Comparison of ENCODE assay signal across 1 cellular context in the genomic region with DNA sequence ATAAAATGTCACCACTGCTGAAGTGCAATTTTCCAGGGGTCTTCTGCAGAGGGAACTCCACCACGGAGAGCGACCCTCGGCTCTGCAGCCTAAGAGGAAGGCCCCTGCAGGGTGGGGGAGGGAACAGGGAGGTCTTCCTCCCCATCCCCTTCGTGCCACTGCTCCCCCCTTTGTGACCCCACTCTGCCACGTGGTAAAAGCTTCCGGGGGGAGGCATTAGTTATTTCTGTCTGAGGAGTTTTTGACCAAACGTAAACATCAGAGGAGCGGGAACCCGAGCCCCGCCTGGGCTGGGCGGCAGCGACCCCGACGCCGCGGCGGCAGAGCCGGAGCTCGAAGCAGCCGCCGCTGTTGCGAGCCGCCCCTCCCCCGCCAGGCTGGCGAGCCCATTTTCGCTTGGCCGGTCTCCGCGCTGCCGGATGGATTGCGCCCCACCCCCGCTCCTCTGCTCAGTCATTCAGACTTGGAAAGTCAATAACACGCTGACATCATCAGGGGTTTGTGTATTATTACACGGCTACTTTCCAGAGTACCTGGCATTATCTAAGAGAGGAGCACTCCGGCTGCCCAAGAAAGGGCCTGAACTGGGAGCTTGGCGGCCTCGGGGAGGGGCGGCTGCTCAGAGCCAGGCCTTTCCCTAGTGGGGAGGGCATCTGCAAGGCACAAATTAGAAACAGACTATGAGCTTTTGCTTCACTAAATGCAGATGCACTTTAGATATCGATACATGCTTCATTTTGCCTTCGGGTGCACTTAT.
TF ChIP-seq lines count a peak whose summit lies in the region.

No MANE protein-coding gene starts in this region.

TF ChIP-seq in HepG2, 621 proteins besides CTCF, POLR2A, EP300 and RAD21 (continued from another document and continues in another):
- TF ChIP-seq, protein P1, sequence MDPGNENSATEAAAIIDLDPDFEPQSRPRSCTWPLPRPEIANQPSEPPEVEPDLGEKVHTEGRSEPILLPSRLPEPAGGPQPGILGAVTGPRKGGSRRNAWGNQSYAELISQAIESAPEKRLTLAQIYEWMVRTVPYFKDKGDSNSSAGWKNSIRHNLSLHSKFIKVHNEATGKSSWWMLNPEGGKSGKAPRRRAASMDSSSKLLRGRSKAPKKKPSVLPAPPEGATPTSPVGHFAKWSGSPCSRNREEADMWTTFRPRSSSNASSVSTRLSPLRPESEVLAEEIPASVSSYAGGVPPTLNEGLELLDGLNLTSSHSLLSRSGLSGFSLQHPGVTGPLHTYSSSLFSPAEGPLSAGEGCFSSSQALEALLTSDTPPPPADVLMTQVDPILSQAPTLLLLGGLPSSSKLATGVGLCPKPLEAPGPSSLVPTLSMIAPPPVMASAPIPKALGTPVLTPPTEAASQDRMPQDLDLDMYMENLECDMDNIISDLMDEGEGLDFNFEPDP (CRISPR knock-in tag; conservative IDR thresholded peaks at IDR 0.05), result no peak
- peak; percentile 98 for TF ChIP-seq ZMYM4 (CRISPR knock-in tag; IDR thresholded peaks at IDR 0.05)
- peak; percentile 73; the same call in 1 of the 2 replicates for TF ChIP-seq ZNF460 (CRISPR knock-in tag; IDR thresholded peaks at IDR 0.05; ENCODE audit: borderline replicate concordance)
- no peak; the same call in 1 of the 2 replicates for TF ChIP-seq NAIF1 (CRISPR knock-in tag; IDR thresholded peaks at IDR 0.05; ENCODE audit: borderline replicate concordance)
- TF ChIP-seq CBX5 (CRISPR knock-in tag; IDR thresholded peaks at IDR 0.05; ENCODE audit: borderline replicate concordance), result peak; percentile 99; the same call in 1 of the 2 replicates
- TF ChIP-seq ZNF709 (CRISPR knock-in tag; IDR thresholded peaks at IDR 0.05), result peak; percentile 60; the same call in 1 of the 2 replicates
- TF ChIP-seq HOMEZ (CRISPR knock-in tag; IDR thresholded peaks at IDR 0.05; ENCODE audit: low read depth), result peak; percentile 83; the same call in 1 of the 2 replicates
- peak; percentile 60; the same call in 1 of the 2 replicates for TF ChIP-seq ZNF446 (CRISPR knock-in tag; IDR thresholded peaks at IDR 0.05)
- TF ChIP-seq ZNF598 (CRISPR knock-in tag; IDR thresholded peaks at IDR 0.05; ENCODE audit: borderline replicate concordance), result no peak
- TF ChIP-seq NFE2L2 (IDR thresholded peaks at IDR 0.05; ENCODE audit: low read length), result peak; percentile 91
- peak; percentile 76; the same call in 1 of the 2 replicates for TF ChIP-seq ZNF280B (CRISPR knock-in tag; IDR thresholded peaks at IDR 0.05; ENCODE audit: borderline replicate concordance)
- peak; percentile 96 for TF ChIP-seq IKZF5 (CRISPR knock-in tag; IDR thresholded peaks at IDR 0.05)
- peak; percentile 88 for TF ChIP-seq NFE2 (CRISPR knock-in tag; IDR thresholded peaks at IDR 0.05)
- no peak for TF ChIP-seq SCMH1 (CRISPR knock-in tag; IDR thresholded peaks at IDR 0.05; ENCODE audit: borderline replicate concordance)
- peak; percentile 97 for TF ChIP-seq BCL6 (CRISPR knock-in tag; IDR thresholded peaks at IDR 0.05)
- TF ChIP-seq JUN (CRISPR knock-in tag; IDR thresholded peaks at IDR 0.05), result peak; percentile 100
- TF ChIP-seq E2F2 (CRISPR knock-in tag; IDR thresholded peaks at IDR 0.05; ENCODE audit: borderline replicate concordance), result no peak
- TF ChIP-seq NFRKB (IDR thresholded peaks at IDR 0.05), result no peak
- TF ChIP-seq JUND (CRISPR knock-in tag; IDR thresholded peaks at IDR 0.05), result peak; percentile 98
- TF ChIP-seq NR2C2 (CRISPR knock-in tag; IDR thresholded peaks at IDR 0.05; ENCODE audit: borderline replicate concordance), result peak; percentile 89
- no peak; the same call in 1 of the 2 replicates for TF ChIP-seq ZNF790 (CRISPR knock-in tag; IDR thresholded peaks at IDR 0.05; ENCODE audit: borderline replicate concordance)
- TF ChIP-seq ZKSCAN5 (CRISPR knock-in tag; IDR thresholded peaks at IDR 0.05), result no peak
- no peak for TF ChIP-seq ZBTB4 (CRISPR knock-in tag; IDR thresholded peaks at IDR 0.05; ENCODE audit: borderline replicate concordance)
- TF ChIP-seq, protein P2, sequence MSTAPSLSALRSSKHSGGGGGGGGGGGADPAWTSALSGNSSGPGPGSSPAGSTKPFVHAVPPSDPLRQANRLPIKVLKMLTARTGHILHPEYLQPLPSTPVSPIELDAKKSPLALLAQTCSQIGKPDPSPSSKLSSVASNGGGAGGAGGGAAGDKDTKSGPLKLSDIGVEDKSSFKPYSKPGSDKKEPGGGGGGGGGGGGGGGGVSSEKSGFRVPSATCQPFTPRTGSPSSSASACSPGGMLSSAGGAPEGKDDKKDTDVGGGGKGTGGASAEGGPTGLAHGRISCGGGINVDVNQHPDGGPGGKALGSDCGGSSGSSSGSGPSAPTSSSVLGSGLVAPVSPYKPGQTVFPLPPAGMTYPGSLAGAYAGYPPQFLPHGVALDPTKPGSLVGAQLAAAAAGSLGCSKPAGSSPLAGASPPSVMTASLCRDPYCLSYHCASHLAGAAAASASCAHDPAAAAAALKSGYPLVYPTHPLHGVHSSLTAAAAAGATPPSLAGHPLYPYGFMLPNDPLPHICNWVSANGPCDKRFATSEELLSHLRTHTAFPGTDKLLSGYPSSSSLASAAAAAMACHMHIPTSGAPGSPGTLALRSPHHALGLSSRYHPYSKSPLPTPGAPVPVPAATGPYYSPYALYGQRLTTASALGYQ (CRISPR knock-in tag; IDR thresholded peaks at IDR 0.05), result peak; percentile 89
- peak; percentile 80; the same call in 1 of the 2 replicates for TF ChIP-seq ZNF317 (CRISPR knock-in tag; IDR thresholded peaks at IDR 0.05)
- TF ChIP-seq ZKSCAN1 (IDR thresholded peaks at IDR 0.05; ENCODE audit: low read length), result peak; percentile 31; the same call in 1 of the 2 replicates
- 0 out of 2 replicates have a peak, but pooled peaks have one; percentile 54 for TF ChIP-seq DMTF1 (CRISPR knock-in tag; IDR thresholded peaks at IDR 0.05)
- no peak for TF ChIP-seq ZMYM2 (CRISPR knock-in tag; IDR thresholded peaks at IDR 0.05)
- peak; percentile 94 for TF ChIP-seq HDAC2 (CRISPR knock-in tag; IDR thresholded peaks at IDR 0.05)
- peak; percentile 83; the same call in 1 of the 2 replicates for TF ChIP-seq MAZ (IDR thresholded peaks at IDR 0.05; ENCODE audit: borderline replicate concordance, low read depth, low read length)
- peak; percentile 99 for TF ChIP-seq MAZ (CRISPR knock-in tag; IDR thresholded peaks at IDR 0.05; ENCODE audit: low read depth)
- TF ChIP-seq SP140L (CRISPR knock-in tag; IDR thresholded peaks at IDR 0.05; ENCODE audit: borderline replicate concordance), result no peak
- peak; percentile 41; the same call in 1 of the 2 replicates for TF ChIP-seq TSC22D2 (CRISPR knock-in tag; IDR thresholded peaks at IDR 0.05; ENCODE audit: borderline replicate concordance)
- peak; percentile 91; the same call in 1 of the 2 replicates for TF ChIP-seq AHR (CRISPR knock-in tag; IDR thresholded peaks at IDR 0.05)
- TF ChIP-seq PRMT3 (CRISPR knock-in tag; IDR thresholded peaks at IDR 0.05; ENCODE audit: borderline replicate concordance, low read depth), result peak; percentile 64; the same call in 1 of the 2 replicates
- no peak for TF ChIP-seq ZNF75D (CRISPR knock-in tag; IDR thresholded peaks at IDR 0.05; ENCODE audit: borderline replicate concordance)
- TF ChIP-seq TCF7 (IDR thresholded peaks at IDR 0.05; ENCODE audit: low read depth), result peak; percentile 63
- no peak for TF ChIP-seq LCORL (IDR thresholded peaks at IDR 0.05)
- TF ChIP-seq LCORL (CRISPR knock-in tag; IDR thresholded peaks at IDR 0.05), result peak; percentile 78
- peak; percentile 54; the same call in 1 of the 2 replicates for TF ChIP-seq ZNF766 (CRISPR knock-in tag; IDR thresholded peaks at IDR 0.05; ENCODE audit: borderline replicate concordance)
- TF ChIP-seq TARDBP (CRISPR knock-in tag; IDR thresholded peaks at IDR 0.05), result peak; percentile 97
- TF ChIP-seq E2F1 (CRISPR knock-in tag; IDR thresholded peaks at IDR 0.05), result no peak
- no peak for TF ChIP-seq ZNF562 (CRISPR knock-in tag; IDR thresholded peaks at IDR 0.05; ENCODE audit: borderline replicate concordance)
- TF ChIP-seq NR2F2 (IDR thresholded peaks at IDR 0.05; ENCODE audit: borderline replicate concordance, low read depth), result peak; percentile 79; the same call in 1 of the 2 replicates
